ENCODE assay signal across 8 cellular contexts in genomic region chr16:10039220-10040096, GRCh38.
DNase-seq lines count a peak whose midpoint lies in the region; ATAC-seq and TF ChIP-seq lines count a peak whose summit lies in the region.

No MANE protein-coding gene starts in this region.

- TF ChIP-seq EP300 in gastroesophageal sphincter (IDR thresholded peaks at IDR 0.05) = no peak

- H3K36me3 ChIP-seq in gastroesophageal sphincter (no peaks in the 10 kb centered on the region), neuronal stem cell (replicated peaks in 1 of 2; ENCODE audit: control insufficient read depth in 2 of 2, insufficient read depth in 2 of 2, low read length in 2 of 2) (no peaks in the 10 kb centered on the region), HAP-1 (replicated peaks) (no peaks in the 10 kb centered on the region)

- H3K4me2 ChIP-seq in neuronal stem cell (ENCODE audit: insufficient read depth, low read length, poor library complexity, severe bottlenecking) = peak overlapping the region; percentile 67

- H2BK12ac ChIP-seq in neuronal stem cell (ENCODE audit: low read length) = no peak overlapping the region

- peak overlapping the region; percentile 22 for H2BK15ac ChIP-seq in neuronal stem cell (ENCODE audit: low read length)

- no peak overlapping the region for H3K14ac ChIP-seq in neuronal stem cell (ENCODE audit: low read length)

- H3K27ac ChIP-seq in gastroesophageal sphincter (peak overlapping the region in 2 of 4 donors; percentile 32 to 59), neuronal stem cell (replicated peaks; ENCODE audit: low read length) (peak overlapping the region; percentile 77)

- H3K4me3 ChIP-seq in gastroesophageal sphincter (peak overlapping the region; percentile 30 to 53), neuronal stem cell (ENCODE audit: low read length in 2 of 2) (peak overlapping the region in 1 of 2 donors; percentile 76), HAP-1 (no peak overlapping the region)

- H3K4ac ChIP-seq in neuronal stem cell (ENCODE audit: low read length) = no peak overlapping the region

- H3K27me3 ChIP-seq in gastroesophageal sphincter = no peaks in the 10 kb centered on the region
- peaks cover 0 to 4% (median 0%) of the 10 kb centered on the region in 3 experiments for H3K27me3 ChIP-seq in neuronal stem cell (ENCODE audit: control insufficient read depth in 3 of 3, insufficient read depth in 3 of 3, low read depth in 1 of 3, low read length in 3 of 3)
- no peaks in the 10 kb centered on the region for H3K27me3 ChIP-seq in HAP-1 (ENCODE audit: low read depth)

- H4K8ac ChIP-seq in neuronal stem cell (ENCODE audit: low read depth, low read length) = no peak overlapping the region

- no peak overlapping the region for H2AK5ac ChIP-seq in neuronal stem cell (ENCODE audit: low read depth, low read length)

- peaks cover 1% of the 10 kb centered on the region for H3K79me1 ChIP-seq in neuronal stem cell (ENCODE audit: low read depth, low read length)

- no peak for TF ChIP-seq POLR2A in gastroesophageal sphincter (IDR thresholded peaks at IDR 0.05)

- no peak overlapping the region for H3K23ac ChIP-seq in neuronal stem cell (ENCODE audit: low read depth, low read length, poor library complexity)

- H3K18ac ChIP-seq in neuronal stem cell (ENCODE audit: low read length) = peak overlapping the region; percentile 81

- TF ChIP-seq CTCF in gastroesophageal sphincter (IDR thresholded peaks at IDR 0.05) = peak in 3 of 4 experiments; percentile 39 to 55 (median 48)

- no peak overlapping the region for H2BK120ac ChIP-seq in neuronal stem cell (ENCODE audit: low read depth, low read length)

- in situ Hi-C loops in HAP-1 (cut with MboI; ENCODE audit: low sequenced_read_pairs) = no loop called here

- H3K9ac ChIP-seq in neuronal stem cell (ENCODE audit: low read depth, low read length, poor library complexity) = peak overlapping the region; percentile 47

- H3K9me3 ChIP-seq in gastroesophageal sphincter (no peaks in the 10 kb centered on the region), neuronal stem cell (replicated peaks in 1 of 2; ENCODE audit: control insufficient read depth in 2 of 2, insufficient read depth in 1 of 2, low read depth in 1 of 2, low read length in 2 of 2) (no peaks in the 10 kb centered on the region), HAP-1 (no peaks in the 10 kb centered on the region; the same call in 1 of the 2 replicates)

- no peak overlapping the region for H4K91ac ChIP-seq in neuronal stem cell (ENCODE audit: low read depth, low read length, poor library complexity)

- peaks cover 0 to 15% (median 0%) of the 10 kb centered on the region in 3 donors for H3K4me1 ChIP-seq in gastroesophageal sphincter
- peaks cover 0 to 12% of the 10 kb centered on the region in 2 donors for H3K4me1 ChIP-seq in neuronal stem cell (ENCODE audit: control insufficient read depth in 2 of 2, insufficient read depth in 1 of 2, low read depth in 1 of 2, low read length in 2 of 2)
- no peaks in the 10 kb centered on the region for H3K4me1 ChIP-seq in HAP-1

- H2AFZ ChIP-seq in neuronal stem cell (ENCODE audit: low read length) = peak overlapping the region; percentile 33

- ATAC-seq in gastroesophageal sphincter (no peak), HG02678 (IDR thresholded peaks at IDR 0.05; ENCODE audit: unreplicated experiment) (no peak)

- no peak overlapping the region for H2BK5ac ChIP-seq in neuronal stem cell (ENCODE audit: low read length)

- DNase-seq in DMS79 treated with DMSO at 0.1 percent for 48 hours (lab: John Stamatoyannopoulos, UW) = peak; percentile 77
- peak; percentile 46 for DNase-seq in NCI-H524 treated with DMSO at 0.1 percent for 48 hours (lab: John Stamatoyannopoulos, UW)
- DNase-seq in neuronal stem cell (ENCODE audit: low spot score) = peak; percentile 67
- no peak for DNase-seq in DMS53 (lab: John Stamatoyannopoulos, UW)
- DNase-seq in stimulated activated CD4-positive, alpha-beta T cell treated with anti-CD3 and anti-CD28 coated beads, Interleukin-12 subunit alpha, Interleukin-12 subunit beta, amount 100 ng/mL, for 4 hours = no peak
- DNase-seq in HAP-1 (ENCODE audit: low spot score in 2 of 2) = no peak

- WGBS in gastroesophageal sphincter (ENCODE audit: low coverage in 1 of 2), 2 donors = 13 to 23% methylated on average over 6 to 21 of the region's 28 CpGs
- no CpG with 5 or more reads among the region's 28 CpGs for WGBS in neuronal stem cell (ENCODE audit: extremely low coverage in 2 of 2, insufficient read length in 2 of 2, insufficient replicate concordance in 1 of 2), 2 donors

Comparison
In these comparisons a context has a peak if more than half of its experiments do, and no peak if none do; other contexts are left out.
1. DNase-seq: peak in DMS79 treated with DMSO at 0.1 percent for 48 hours (single experiment), NCI-H524 treated with DMSO at 0.1 percent for 48 hours (single experiment) and neuronal stem cell (single experiment); none in DMS53 (single experiment), stimulated activated CD4-positive, alpha-beta T cell treated with anti-CD3 and anti-CD28 coated beads, Interleukin-12 subunit alpha, Interleukin-12 subunit beta, amount 100 ng/mL, for 4 hours (single experiment) and HAP-1 (0 of 2).